Comparison of ENCODE assay signal across 15 cellular contexts in genomic region chr7:42015413-42015698, GRCh38.
DNase-seq lines count a peak whose midpoint lies in the region; ATAC-seq and TF ChIP-seq lines count a peak whose summit lies in the region.
"Had no signal": no experiment of that assay in that cellular context is flagged by ENCODE, and none has a peak within 500 bp of the region (broad histone marks: within the 10 kb centered on the region; RNA-seq: fewer than 3 reads in every experiment).

No MANE protein-coding gene starts in this region.

- no peaks in the 10 kb centered on the region for H3K27me3 Mint-ChIP-seq in type B pancreatic cell

- no peak for TF ChIP-seq CTCF in right atrium auricular region (IDR thresholded peaks at IDR 0.05)
- no peak for TF ChIP-seq CTCF in fibroblast of villous mesenchyme (IDR thresholded peaks at IDR 0.05; ENCODE audit: insufficient read depth, low read depth, low read length)
- TF ChIP-seq CTCF in type B pancreatic cell (conservative IDR thresholded peaks at IDR 0.05) = no peak

- no CpG with 5 or more reads among the region's 3 CpGs for WGBS in trophoblast cell (ENCODE audit: extremely low coverage, insufficient coverage, insufficient read length)

- intact Hi-C loops in Right ventricle myocardium inferior (cut with DNase I) = no loop called here

- H3K23ac ChIP-seq in trophoblast cell (ENCODE audit: low read length) = no peak overlapping the region

- ATAC-seq in Right ventricle myocardium inferior (peak; percentile 80), HG02763 (IDR thresholded peaks at IDR 0.05; ENCODE audit: unreplicated experiment) (no peak), HG02571 (IDR thresholded peaks at IDR 0.05; ENCODE audit: unreplicated experiment) (no peak)

- no peak overlapping the region for H2AK5ac ChIP-seq in trophoblast cell (ENCODE audit: low read length)

- H3K4ac ChIP-seq in trophoblast cell (ENCODE audit: low read depth, low read length) = no peak overlapping the region

- no peaks in the 10 kb centered on the region for H3K36me3 ChIP-seq in right atrium auricular region
- H3K36me3 ChIP-seq in trophoblast cell (ENCODE audit: control insufficient read depth in 1 of 2, insufficient read depth in 2 of 2, low read length in 2 of 2) = no peaks in the 10 kb centered on the region
- H3K36me3 ChIP-seq: BE2C had no signal

- H3K4me3 ChIP-seq in right atrium auricular region (no peak overlapping the region), fibroblast of villous mesenchyme (ENCODE audit: low read depth, low read length) (no peak overlapping the region), trophoblast cell (ENCODE audit: low read depth, low read length) (no peak overlapping the region)

- H3K18ac ChIP-seq in trophoblast cell (ENCODE audit: low read length) = no peak overlapping the region

- peak overlapping the region; percentile 50 for H3K27ac Mint-ChIP-seq in type B pancreatic cell
- H3K27ac Mint-ChIP-seq: CD4-positive, alpha-beta memory T cell had no signal

- no peak overlapping the region for H3K14ac ChIP-seq in trophoblast cell (ENCODE audit: low read length)

- H3K4me2 ChIP-seq in trophoblast cell (ENCODE audit: low read length) = no peak overlapping the region

- no peaks in the 10 kb centered on the region for H3K79me2 ChIP-seq in trophoblast cell (ENCODE audit: control insufficient read depth, insufficient read depth, low read length, poor library complexity)

- H3K9me3 ChIP-seq in right atrium auricular region (peaks cover 0 to 12% of the 10 kb centered on the region in 2 donors), trophoblast cell (ENCODE audit: insufficient read depth, low read depth, low read length) (no peaks in the 10 kb centered on the region)
- H3K9me3 ChIP-seq: BE2C had no signal

- no peak overlapping the region for H2BK120ac ChIP-seq in trophoblast cell (ENCODE audit: insufficient read depth, low read length, poor library complexity)

- H4K12ac ChIP-seq in trophoblast cell (ENCODE audit: low read depth, low read length) = no peak overlapping the region

- H2AFZ ChIP-seq in trophoblast cell (ENCODE audit: insufficient read depth, low read length, poor library complexity) = no peak overlapping the region

- H3K4me3 Mint-ChIP-seq in type B pancreatic cell = no peak overlapping the region
- H3K4me3 Mint-ChIP-seq: CD4-positive, alpha-beta memory T cell had no signal

- H2BK5ac ChIP-seq in trophoblast cell (ENCODE audit: low read depth, low read length, poor library complexity) = no peak overlapping the region

- H3K4me1 ChIP-seq in right atrium auricular region (no peaks in the 10 kb centered on the region), trophoblast cell (ENCODE audit: control insufficient read depth in 1 of 2, insufficient read depth in 2 of 2, low read length in 2 of 2) (peaks cover 4 to 5% of the 10 kb centered on the region in 2 experiments)
- H3K4me1 ChIP-seq: BE2C had no signal

- no peak overlapping the region for H4K91ac ChIP-seq in trophoblast cell (ENCODE audit: low read depth, low read length)

- H3K27ac ChIP-seq in right atrium auricular region (no peak overlapping the region), trophoblast cell (ENCODE audit: low read depth, low read length) (peak overlapping the region; percentile 82)
- H3K27ac ChIP-seq: 22Rv1 had no signal

- DNase-seq in Right ventricle myocardium inferior (ENCODE audit: missing footprints) = no peak
- no peak for DNase-seq in right atrium auricular region (ENCODE audit: low spot score)
- peak; percentile 56 for DNase-seq in fibroblast of villous mesenchyme (ENCODE audit: low read depth)
- DNase-seq in trophoblast cell = no peak
- no peak for DNase-seq in type B pancreatic cell (ENCODE audit: extremely low spot score, unreplicated experiment)
- no peak for DNase-seq in HPDE6-E6E7 (ENCODE audit: extremely low spot score)
- DNase-seq: GOT3, NCI-H1417 treated with DMSO at 0.1 percent for 48 hours, NCI-H1930, NCI-H748 treated with DMSO at 0.1 percent for 48 hours had no signal

- H3K27me3 ChIP-seq in right atrium auricular region (no peaks in the 10 kb centered on the region), trophoblast cell (ENCODE audit: insufficient read depth, low read length) (no peaks in the 10 kb centered on the region)
- H3K27me3 ChIP-seq: BE2C had no signal

- no peak overlapping the region for H2BK12ac ChIP-seq in trophoblast cell (ENCODE audit: low read length)

- peaks cover 61% of the 10 kb centered on the region for H3K4me1 Mint-ChIP-seq in type B pancreatic cell (ENCODE audit: unreplicated experiment)
- H3K4me1 Mint-ChIP-seq: CD4-positive, alpha-beta memory T cell had no signal

- H4K8ac ChIP-seq in trophoblast cell (ENCODE audit: low read depth, low read length) = no peak overlapping the region

- H3K9ac ChIP-seq in trophoblast cell (ENCODE audit: low read length) = no peak overlapping the region

- peaks cover 3% of the 10 kb centered on the region for H3K79me1 ChIP-seq in trophoblast cell (ENCODE audit: low read length)

- peaks cover 5% of the 10 kb centered on the region for H3K9me3 Mint-ChIP-seq in type B pancreatic cell

- H3K36me3 Mint-ChIP-seq in type B pancreatic cell = peaks cover 80% of the 10 kb centered on the region
- H3K36me3 Mint-ChIP-seq: CD4-positive, alpha-beta memory T cell had no signal
